ENCODE assay signal across 8 cellular contexts in genomic region chr4:146087856-146088255, GRCh38.
"Had no signal": no experiment of that assay in that cellular context is flagged by ENCODE, and none has a peak within 500 bp of the region (broad histone marks: within the 10 kb centered on the region; RNA-seq: fewer than 3 reads in every experiment).

No MANE protein-coding gene starts in this region.

- ATAC-seq: K562 had no signal

- FAIRE-seq: H54, HTR-8/SVneo, K562 had no signal

- H3K27ac ChIP-seq: GM23248 had no signal

- H3K9ac ChIP-seq: GM23248 had no signal

- H2AFZ ChIP-seq: GM23248 had no signal

- DNase-seq: GM23248, GOT3, H9, HCEC 1CT, IMR-90 had no signal

- H3K4me3 ChIP-seq: GM23248, K562 had no signal
